Comparison of ENCODE assay signal across 1 cellular context in genomic region chr17:54971147-54971546, GRCh38.
A peak's percentile ranks its signal among the peaks of the same experiment; 100 is the strongest.
TF ChIP-seq lines count a peak whose summit lies in the region.

No MANE protein-coding gene starts in this region.

TF ChIP-seq in HepG2, 621 proteins besides CTCF, POLR2A, EP300 and RAD21 (continued from another document):
- TF ChIP-seq HNF1A (IDR thresholded peaks at IDR 0.05; ENCODE audit: low read depth) = peak; percentile 79
- no peak for TF ChIP-seq HNF1A (CRISPR knock-in tag; IDR thresholded peaks at IDR 0.05; ENCODE audit: borderline replicate concordance)
- no peak for TF ChIP-seq ZNF777 (CRISPR knock-in tag; IDR thresholded peaks at IDR 0.05)
- TF ChIP-seq ZHX1 (CRISPR knock-in tag; IDR thresholded peaks at IDR 0.05; ENCODE audit: low read depth) = no peak
- TF ChIP-seq, protein P1, sequence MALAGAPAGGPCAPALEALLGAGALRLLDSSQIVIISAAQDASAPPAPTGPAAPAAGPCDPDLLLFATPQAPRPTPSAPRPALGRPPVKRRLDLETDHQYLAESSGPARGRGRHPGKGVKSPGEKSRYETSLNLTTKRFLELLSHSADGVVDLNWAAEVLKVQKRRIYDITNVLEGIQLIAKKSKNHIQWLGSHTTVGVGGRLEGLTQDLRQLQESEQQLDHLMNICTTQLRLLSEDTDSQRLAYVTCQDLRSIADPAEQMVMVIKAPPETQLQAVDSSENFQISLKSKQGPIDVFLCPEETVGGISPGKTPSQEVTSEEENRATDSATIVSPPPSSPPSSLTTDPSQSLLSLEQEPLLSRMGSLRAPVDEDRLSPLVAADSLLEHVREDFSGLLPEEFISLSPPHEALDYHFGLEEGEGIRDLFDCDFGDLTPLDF (CRISPR knock-in tag; IDR thresholded peaks at IDR 0.05) = no peak
- peak; percentile 37; the same call in 1 of the 2 replicates for TF ChIP-seq SIX1 (CRISPR knock-in tag; IDR thresholded peaks at IDR 0.05; ENCODE audit: borderline replicate concordance)
- TF ChIP-seq HMG20A (CRISPR knock-in tag; IDR thresholded peaks at IDR 0.05; ENCODE audit: borderline replicate concordance) = peak; percentile 57; the same call in 1 of the 2 replicates
- TF ChIP-seq ZFP62 (CRISPR knock-in tag; IDR thresholded peaks at IDR 0.05) = no peak
- TF ChIP-seq SSRP1 (CRISPR knock-in tag; IDR thresholded peaks at IDR 0.05) = 0 out of 2 replicates have a peak, but pooled peaks have one; percentile 48
- TF ChIP-seq ZFP82 (CRISPR knock-in tag; IDR thresholded peaks at IDR 0.05; ENCODE audit: borderline replicate concordance) = no peak
- TF ChIP-seq ARHGAP35 (CRISPR knock-in tag; IDR thresholded peaks at IDR 0.05; ENCODE audit: borderline replicate concordance) = no peak
- TF ChIP-seq ZBTB10 (CRISPR knock-in tag; IDR thresholded peaks at IDR 0.05; ENCODE audit: borderline replicate concordance) = no peak
- peak; percentile 60; the same call in 1 of the 2 replicates for TF ChIP-seq NCOA2 (CRISPR knock-in tag; IDR thresholded peaks at IDR 0.05)
- TF ChIP-seq ETV5 (CRISPR knock-in tag; IDR thresholded peaks at IDR 0.05; ENCODE audit: borderline replicate concordance) = peak; percentile 71; the same call in 1 of the 2 replicates
- TF ChIP-seq NR2F6 (IDR thresholded peaks at IDR 0.05) = 0 out of 2 replicates have a peak, but pooled peaks have one; percentile 31
- peak; percentile 43; the same call in 1 of the 2 replicates for TF ChIP-seq NR2F6 (CRISPR knock-in tag; IDR thresholded peaks at IDR 0.05)
- no peak for TF ChIP-seq ZNF143 (CRISPR knock-in tag; IDR thresholded peaks at IDR 0.05)
- no peak for TF ChIP-seq FOXP1 (IDR thresholded peaks at IDR 0.05)
- TF ChIP-seq FOXP1 (CRISPR knock-in tag; IDR thresholded peaks at IDR 0.05) = peak; percentile 54; the same call in 1 of the 2 replicates
- peak; percentile 35; the same call in 1 of the 2 replicates for TF ChIP-seq ZBTB7B (CRISPR knock-in tag; IDR thresholded peaks at IDR 0.05)
- TF ChIP-seq, protein P2, sequence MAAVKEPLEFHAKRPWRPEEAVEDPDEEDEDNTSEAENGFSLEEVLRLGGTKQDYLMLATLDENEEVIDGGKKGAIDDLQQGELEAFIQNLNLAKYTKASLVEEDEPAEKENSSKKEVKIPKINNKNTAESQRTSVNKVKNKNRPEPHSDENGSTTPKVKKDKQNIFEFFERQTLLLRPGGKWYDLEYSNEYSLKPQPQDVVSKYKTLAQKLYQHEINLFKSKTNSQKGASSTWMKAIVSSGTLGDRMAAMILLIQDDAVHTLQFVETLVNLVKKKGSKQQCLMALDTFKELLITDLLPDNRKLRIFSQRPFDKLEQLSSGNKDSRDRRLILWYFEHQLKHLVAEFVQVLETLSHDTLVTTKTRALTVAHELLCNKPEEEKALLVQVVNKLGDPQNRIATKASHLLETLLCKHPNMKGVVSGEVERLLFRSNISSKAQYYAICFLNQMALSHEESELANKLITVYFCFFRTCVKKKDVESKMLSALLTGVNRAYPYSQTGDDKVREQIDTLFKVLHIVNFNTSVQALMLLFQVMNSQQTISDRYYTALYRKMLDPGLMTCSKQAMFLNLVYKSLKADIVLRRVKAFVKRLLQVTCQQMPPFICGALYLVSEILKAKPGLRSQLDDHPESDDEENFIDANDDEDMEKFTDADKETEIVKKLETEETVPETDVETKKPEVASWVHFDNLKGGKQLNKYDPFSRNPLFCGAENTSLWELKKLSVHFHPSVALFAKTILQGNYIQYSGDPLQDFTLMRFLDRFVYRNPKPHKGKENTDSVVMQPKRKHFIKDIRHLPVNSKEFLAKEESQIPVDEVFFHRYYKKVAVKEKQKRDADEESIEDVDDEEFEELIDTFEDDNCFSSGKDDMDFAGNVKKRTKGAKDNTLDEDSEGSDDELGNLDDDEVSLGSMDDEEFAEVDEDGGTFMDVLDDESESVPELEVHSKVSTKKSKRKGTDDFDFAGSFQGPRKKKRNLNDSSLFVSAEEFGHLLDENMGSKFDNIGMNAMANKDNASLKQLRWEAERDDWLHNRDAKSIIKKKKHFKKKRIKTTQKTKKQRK (IDR thresholded peaks at IDR 0.05; ENCODE audit: low read length) = no peak
- no peak for TF ChIP-seq HDAC1 (CRISPR knock-in tag; IDR thresholded peaks at IDR 0.05)
- no peak for TF ChIP-seq SNRNP70 (IDR thresholded peaks at IDR 0.05; ENCODE audit: low read depth, low read length)
- no peak for TF ChIP-seq MAFG (CRISPR knock-in tag; IDR thresholded peaks at IDR 0.05)
- no peak for TF ChIP-seq KAT8 (CRISPR knock-in tag; IDR thresholded peaks at IDR 0.05)
- TF ChIP-seq, protein P3, sequence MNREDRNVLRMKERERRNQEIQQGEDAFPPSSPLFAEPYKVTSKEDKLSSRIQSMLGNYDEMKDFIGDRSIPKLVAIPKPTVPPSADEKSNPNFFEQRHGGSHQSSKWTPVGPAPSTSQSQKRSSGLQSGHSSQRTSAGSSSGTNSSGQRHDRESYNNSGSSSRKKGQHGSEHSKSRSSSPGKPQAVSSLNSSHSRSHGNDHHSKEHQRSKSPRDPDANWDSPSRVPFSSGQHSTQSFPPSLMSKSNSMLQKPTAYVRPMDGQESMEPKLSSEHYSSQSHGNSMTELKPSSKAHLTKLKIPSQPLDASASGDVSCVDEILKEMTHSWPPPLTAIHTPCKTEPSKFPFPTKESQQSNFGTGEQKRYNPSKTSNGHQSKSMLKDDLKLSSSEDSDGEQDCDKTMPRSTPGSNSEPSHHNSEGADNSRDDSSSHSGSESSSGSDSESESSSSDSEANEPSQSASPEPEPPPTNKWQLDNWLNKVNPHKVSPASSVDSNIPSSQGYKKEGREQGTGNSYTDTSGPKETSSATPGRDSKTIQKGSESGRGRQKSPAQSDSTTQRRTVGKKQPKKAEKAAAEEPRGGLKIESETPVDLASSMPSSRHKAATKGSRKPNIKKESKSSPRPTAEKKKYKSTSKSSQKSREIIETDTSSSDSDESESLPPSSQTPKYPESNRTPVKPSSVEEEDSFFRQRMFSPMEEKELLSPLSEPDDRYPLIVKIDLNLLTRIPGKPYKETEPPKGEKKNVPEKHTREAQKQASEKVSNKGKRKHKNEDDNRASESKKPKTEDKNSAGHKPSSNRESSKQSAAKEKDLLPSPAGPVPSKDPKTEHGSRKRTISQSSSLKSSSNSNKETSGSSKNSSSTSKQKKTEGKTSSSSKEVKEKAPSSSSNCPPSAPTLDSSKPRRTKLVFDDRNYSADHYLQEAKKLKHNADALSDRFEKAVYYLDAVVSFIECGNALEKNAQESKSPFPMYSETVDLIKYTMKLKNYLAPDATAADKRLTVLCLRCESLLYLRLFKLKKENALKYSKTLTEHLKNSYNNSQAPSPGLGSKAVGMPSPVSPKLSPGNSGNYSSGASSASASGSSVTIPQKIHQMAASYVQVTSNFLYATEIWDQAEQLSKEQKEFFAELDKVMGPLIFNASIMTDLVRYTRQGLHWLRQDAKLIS (CRISPR knock-in tag; IDR thresholded peaks at IDR 0.05) = no peak
- TF ChIP-seq ZNF446 (CRISPR knock-in tag; IDR thresholded peaks at IDR 0.05) = no peak
